In the genomic region with DNA sequence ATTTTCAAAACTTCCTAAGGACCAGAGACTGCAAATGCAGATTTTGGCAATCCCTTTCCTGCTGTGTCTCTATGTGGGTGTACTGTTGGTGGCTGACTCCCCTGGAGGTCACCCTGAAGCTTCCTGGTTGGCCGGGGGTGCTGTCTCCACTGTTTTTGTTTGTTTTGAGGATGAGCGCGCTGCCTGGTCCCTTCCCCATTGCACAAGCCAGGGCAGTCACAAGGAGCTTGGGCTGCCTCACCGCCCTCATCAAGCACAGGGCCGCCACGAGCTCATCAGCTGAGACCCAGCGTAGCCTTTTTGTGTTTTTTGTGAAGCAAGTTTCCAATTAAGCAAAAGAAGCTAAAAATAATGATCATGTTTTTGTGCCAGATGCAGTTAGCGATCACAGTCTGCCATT, we compare ENCODE assay signal across 14 cellular contexts. TPM values are rescaled to one million over a fixed set of nuclear protein-coding genes. Genes with fewer than 3 reads are reported as not detected.
DNase-seq lines count a peak whose midpoint lies in the region; ATAC-seq and TF ChIP-seq lines count a peak whose summit lies in the region.
"Had no signal": no experiment of that assay in that cellular context is flagged by ENCODE, and none has a peak within 500 bp of the region (broad histone marks: within the 10 kb centered on the region; RNA-seq: fewer than 3 reads in every experiment).

No MANE protein-coding gene starts in this region.

- no peak overlapping the region for H3K27ac Mint-ChIP-seq in activated CD8-positive, alpha-beta memory T cell treated with anti-CD3 and anti-CD28 coated beads, Interleukin-2, amount 10 ng/mL, durations not matched to agents 7 days and 5 days
- H3K27ac Mint-ChIP-seq: IgD-negative memory B cell had no signal

- H3K4me3 Mint-ChIP-seq in activated CD8-positive, alpha-beta memory T cell treated with anti-CD3 and anti-CD28 coated beads, Interleukin-2, amount 10 ng/mL, durations not matched to agents 7 days and 5 days = no peak overlapping the region

- no peak for TF ChIP-seq POLR2A in uterus (IDR thresholded peaks at IDR 0.05)

- H3K36me3 Mint-ChIP-seq in activated CD8-positive, alpha-beta memory T cell treated with anti-CD3 and anti-CD28 coated beads, Interleukin-2, amount 10 ng/mL, durations not matched to agents 7 days and 5 days = no peaks in the 10 kb centered on the region

- H3K4me1 Mint-ChIP-seq in activated CD8-positive, alpha-beta memory T cell treated with anti-CD3 and anti-CD28 coated beads, Interleukin-2, amount 10 ng/mL, durations not matched to agents 7 days and 5 days = no peaks in the 10 kb centered on the region
- H3K4me1 Mint-ChIP-seq: IgD-negative memory B cell had no signal

- no peak for TF ChIP-seq CTCF in uterus (IDR thresholded peaks at IDR 0.05)

- H3K27me3 Mint-ChIP-seq in activated CD8-positive, alpha-beta memory T cell treated with anti-CD3 and anti-CD28 coated beads, Interleukin-2, amount 10 ng/mL, durations not matched to agents 7 days and 5 days = no peaks in the 10 kb centered on the region
- H3K27me3 Mint-ChIP-seq: IgD-negative memory B cell had no signal

- H3K4me1 ChIP-seq in uterus = no peaks in the 10 kb centered on the region
- H3K4me1 ChIP-seq: thyroid gland had no signal

- H3K27ac ChIP-seq in caudate nucleus (ENCODE audit: low read depth, low read length) (peak overlapping the region; percentile 69), uterus (peak overlapping the region; percentile 55 to 58)
- H3K27ac ChIP-seq: thyroid gland had no signal

- intact Hi-C loops in uterus (cut with DNase I; ENCODE audit: low total_unique reads) = no loop called here

- H3K9me3 ChIP-seq in uterus = no peaks in the 10 kb centered on the region
- H3K9me3 ChIP-seq: thyroid gland had no signal

- peak; percentile 28 for DNase-seq in activated CD8-positive, alpha-beta memory T cell treated with anti-CD3 and anti-CD28 coated beads, Interleukin-2, amount 50 U/mL, for 48 hours
- DNase-seq in activated CD8-positive, alpha-beta memory T cell treated with anti-CD3 and anti-CD28 coated beads, Interleukin-2, amount 10 ng/mL, durations not matched to agents 7 days and 5 days = no peak
- DNase-seq in caudate nucleus (lab: John Stamatoyannopoulos, UW) = peak in 29 of 61 donors; percentile 7 to 53 (median 19)
- peak; percentile 62 for DNase-seq in left lobe of liver (ENCODE audit: low spot score)
- peak; percentile 43 to 50 for DNase-seq in uterus
- DNase-seq in hippocampal formation (lab: John Stamatoyannopoulos, UW) = no peak
- DNase-seq in RKO (ENCODE audit: low spot score) = no peak
- DNase-seq: activated CD4-positive, alpha-beta T cell treated with anti-CD3 and anti-CD28 coated beads for 48 hours; amniotic stem cell; NCI-H526 treated with DMSO at 0.1 percent for 48 hours; stimulated activated CD4-positive, alpha-beta T cell treated with anti-CD3 and anti-CD28 coated beads, Interleukin-15, amount 100 ng/mL, for 24 hours had no signal

- H3K4me3 ChIP-seq in uterus = no peak overlapping the region
- H3K4me3 ChIP-seq: thyroid gland had no signal

- no peaks in the 10 kb centered on the region for H3K27me3 ChIP-seq in uterus
- H3K27me3 ChIP-seq: thyroid gland had no signal

- ATAC-seq in activated CD8-positive, alpha-beta memory T cell treated with anti-CD3 and anti-CD28 coated beads, Interleukin-2, amount 10 ng/mL, durations not matched to agents 7 days and 5 days = no peak
- ATAC-seq in left lobe of liver (peak; percentile 30), GM18907 (IDR thresholded peaks at IDR 0.05; ENCODE audit: unreplicated experiment) (no peak)

- H3K9me3 Mint-ChIP-seq in activated CD8-positive, alpha-beta memory T cell treated with anti-CD3 and anti-CD28 coated beads, Interleukin-2, amount 10 ng/mL, durations not matched to agents 7 days and 5 days (ENCODE audit: low read depth) = no peaks in the 10 kb centered on the region
- H3K9me3 Mint-ChIP-seq: IgD-negative memory B cell had no signal

- CTCF ChIA-PET in activated CD8-positive, alpha-beta memory T cell treated with anti-CD3 and anti-CD28 coated beads, Interleukin-2, amount 10 ng/mL, durations not matched to agents 7 days and 5 days (lab: Charles Lee) = no interaction called here

- no peaks in the 10 kb centered on the region for H3K36me3 ChIP-seq in uterus

RNA-seq across cellular contexts. Expression of gene GGACT, which starts 57.9 kb away (rescaled TPM):
- 1 to 10 TPM; 5.0 to 5.3 TPM for total RNA-seq in activated CD8-positive, alpha-beta memory T cell treated with anti-CD3 and anti-CD28 coated beads, Interleukin-2, amount 10 ng/mL, durations not matched to agents 7 days and 5 days
- total RNA-seq in left lobe of liver = 9.6 TPM
- total RNA-seq in uterus = 1 to 10 TPM in 2 of 4 donors, under 1 TPM in 2; 0.26 to 5.7 (median 1.1) TPM

Comparison
In these comparisons a context has a peak if more than half of its experiments do, and no peak if none do; other contexts are left out.
1. DNase-seq: peak in activated CD8-positive, alpha-beta memory T cell treated with anti-CD3 and anti-CD28 coated beads, Interleukin-2, amount 50 U/mL, for 48 hours (single experiment), left lobe of liver (single experiment) and uterus (2 of 2); none in activated CD8-positive, alpha-beta memory T cell treated with anti-CD3 and anti-CD28 coated beads, Interleukin-2, amount 10 ng/mL, durations not matched to agents 7 days and 5 days (single experiment), hippocampal formation (0 of 2) and RKO (single experiment).